8 cellular contexts compared by ENCODE assay signal in the genomic region with DNA sequence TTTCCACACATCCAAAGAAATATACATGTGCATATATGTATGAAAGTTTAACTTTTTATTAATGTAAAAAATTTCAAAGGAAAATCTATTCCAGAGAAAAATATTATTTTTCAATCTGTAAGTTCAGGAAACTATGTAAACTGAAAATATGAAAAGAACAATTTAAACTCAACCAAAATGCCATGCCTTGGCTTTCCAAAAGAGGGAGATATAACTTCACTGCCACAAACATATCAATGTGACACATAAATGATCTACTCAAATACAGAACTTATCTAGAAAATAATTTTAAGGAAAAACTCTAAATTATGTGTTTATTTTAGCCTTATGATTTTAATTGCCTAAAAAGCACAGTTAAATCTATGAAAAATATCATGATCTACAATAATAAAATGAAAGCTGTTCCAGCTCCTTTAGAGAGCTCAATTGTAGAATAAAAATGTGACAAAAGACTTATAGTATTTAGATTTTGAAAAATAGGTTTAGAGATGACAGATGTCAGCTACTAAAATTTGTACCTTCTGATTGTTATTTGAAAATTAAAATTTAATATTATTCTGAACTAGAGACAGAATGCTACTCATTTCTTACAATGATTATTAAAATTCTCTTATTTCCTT.
DNase-seq lines count a peak whose midpoint lies in the region; ATAC-seq, FAIRE-seq and TF ChIP-seq lines count a peak whose summit lies in the region.

No MANE protein-coding gene starts in this region.

- ATAC-seq in GM21576 (IDR thresholded peaks at IDR 0.05; ENCODE audit: unreplicated experiment), result peak; percentile 52
- ATAC-seq in activated T-cell treated with anti-CD3 and anti-CD28 coated beads, Interleukin-2, amount 50 U/mL, for 4 hours, result no peak

- peaks cover 3% of the 10 kb centered on the region for H3K36me3 Mint-ChIP-seq in activated T-cell treated with anti-CD3 and anti-CD28 coated beads, Interleukin-2, amount 50 U/mL, for 4 hours (ENCODE audit: insufficient read depth)
- H3K36me3 Mint-ChIP-seq in activated T-helper 2 cell treated with anti-CD3 and anti-CD28 coated beads, Interferon-gamma antibody, Interleukin-2, Interleukin-4, amounts not matched to agents 10 μg/mL and 5 μg/mL and 100 μg/mL, durations not matched to agents 14 hours and 24 hours and 36 hours (ENCODE audit: low read depth), result peaks cover 5% of the 10 kb centered on the region

- no peak overlapping the region for H3K4ac ChIP-seq in neuronal stem cell (ENCODE audit: low read length)

- no peak overlapping the region for H2BK5ac ChIP-seq in neuronal stem cell (ENCODE audit: low read length)

- no peak overlapping the region for H3K18ac ChIP-seq in neuronal stem cell (ENCODE audit: low read length)

- no peak for DNase-seq in kidney
- DNase-seq in activated T-cell treated with anti-CD3 and anti-CD28 coated beads, Interleukin-2, amount 50 U/mL, for 4 hours, result no peak
- DNase-seq in activated T-helper 2 cell treated with anti-CD3 and anti-CD28 coated beads, Interferon-gamma antibody, Interleukin-2, Interleukin-4, amounts not matched to agents 10 μg/mL and 5 μg/mL and 100 μg/mL, durations not matched to agents 14 hours and 24 hours and 36 hours (ENCODE audit: low spot score), result no peak
- DNase-seq in neuronal stem cell (ENCODE audit: low spot score), result no peak
- no peak for DNase-seq in NCI-H2227 treated with DMSO at 0.1 percent for 48 hours (lab: John Stamatoyannopoulos, UW)

- H3K4me1 ChIP-seq in kidney (ENCODE audit: control insufficient read depth in 1 of 2, insufficient read depth in 1 of 2, low read depth in 1 of 2, low read length in 2 of 2), result no peaks in the 10 kb centered on the region
- H3K4me1 ChIP-seq in neuronal stem cell (ENCODE audit: control insufficient read depth in 2 of 2, insufficient read depth in 1 of 2, low read depth in 1 of 2, low read length in 2 of 2), result no peaks in the 10 kb centered on the region

- no peak overlapping the region for H2BK12ac ChIP-seq in neuronal stem cell (ENCODE audit: low read length)

- H3K27ac Mint-ChIP-seq in activated T-helper 2 cell treated with anti-CD3 and anti-CD28 coated beads, Interferon-gamma antibody, Interleukin-2, Interleukin-4, amounts not matched to agents 10 μg/mL and 5 μg/mL and 100 μg/mL, durations not matched to agents 14 hours and 24 hours and 36 hours, result no peak overlapping the region

- H3K4me1 Mint-ChIP-seq in activated T-cell treated with anti-CD3 and anti-CD28 coated beads, Interleukin-2, amount 50 U/mL, for 4 hours (ENCODE audit: low read depth), result no peaks in the 10 kb centered on the region
- H3K4me1 Mint-ChIP-seq in activated T-helper 2 cell treated with anti-CD3 and anti-CD28 coated beads, Interferon-gamma antibody, Interleukin-2, Interleukin-4, amounts not matched to agents 10 μg/mL and 5 μg/mL and 100 μg/mL, durations not matched to agents 14 hours and 24 hours and 36 hours (ENCODE audit: low read depth), result peaks cover 2% of the 10 kb centered on the region

- no peaks in the 10 kb centered on the region for H3K27me3 ChIP-seq in neuronal stem cell (ENCODE audit: control insufficient read depth in 3 of 3, insufficient read depth in 3 of 3, low read depth in 1 of 3, low read length in 3 of 3)

- no peak overlapping the region for H2BK15ac ChIP-seq in neuronal stem cell (ENCODE audit: low read length)

- TF ChIP-seq CTCF in C4-2B (conservative IDR thresholded peaks at IDR 0.05) (peak; percentile 83), kidney (IDR thresholded peaks at IDR 0.05; ENCODE audit: borderline replicate concordance, extremely low read depth, insufficient read depth) (peak; percentile 63)

- no peak overlapping the region for H3K14ac ChIP-seq in neuronal stem cell (ENCODE audit: low read length)

- no peaks in the 10 kb centered on the region for H3K9me3 Mint-ChIP-seq in activated T-cell treated with anti-CD3 and anti-CD28 coated beads, Interleukin-2, amount 50 U/mL, for 4 hours
- no peaks in the 10 kb centered on the region for H3K9me3 Mint-ChIP-seq in activated T-helper 2 cell treated with anti-CD3 and anti-CD28 coated beads, Interferon-gamma antibody, Interleukin-2, Interleukin-4, amounts not matched to agents 10 μg/mL and 5 μg/mL and 100 μg/mL, durations not matched to agents 14 hours and 24 hours and 36 hours

- no peak overlapping the region for H4K8ac ChIP-seq in neuronal stem cell (ENCODE audit: low read depth, low read length)

- H3K27me3 Mint-ChIP-seq in activated T-cell treated with anti-CD3 and anti-CD28 coated beads, Interleukin-2, amount 50 U/mL, for 4 hours (ENCODE audit: low read depth), result no peaks in the 10 kb centered on the region
- no peaks in the 10 kb centered on the region for H3K27me3 Mint-ChIP-seq in activated T-helper 2 cell treated with anti-CD3 and anti-CD28 coated beads, Interferon-gamma antibody, Interleukin-2, Interleukin-4, amounts not matched to agents 10 μg/mL and 5 μg/mL and 100 μg/mL, durations not matched to agents 14 hours and 24 hours and 36 hours (ENCODE audit: low read depth)

- H2BK120ac ChIP-seq in neuronal stem cell (ENCODE audit: low read depth, low read length), result no peak overlapping the region

- H3K4me3 Mint-ChIP-seq in activated T-cell treated with anti-CD3 and anti-CD28 coated beads, Interleukin-2, amount 50 U/mL, for 4 hours, result no peak overlapping the region
- no peak overlapping the region for H3K4me3 Mint-ChIP-seq in activated T-helper 2 cell treated with anti-CD3 and anti-CD28 coated beads, Interferon-gamma antibody, Interleukin-2, Interleukin-4, amounts not matched to agents 10 μg/mL and 5 μg/mL and 100 μg/mL, durations not matched to agents 14 hours and 24 hours and 36 hours (ENCODE audit: low read depth)

- H2AFZ ChIP-seq in neuronal stem cell (ENCODE audit: low read length), result no peak overlapping the region

- H3K36me3 ChIP-seq in kidney (ENCODE audit: control insufficient read depth in 1 of 2, insufficient read depth in 2 of 2, low read length in 2 of 2), result no peaks in the 10 kb centered on the region
- H3K36me3 ChIP-seq in neuronal stem cell (replicated peaks in 1 of 2; ENCODE audit: control insufficient read depth in 2 of 2, insufficient read depth in 2 of 2, low read length in 2 of 2), result no peaks in the 10 kb centered on the region

- H3K23ac ChIP-seq in neuronal stem cell (ENCODE audit: low read depth, low read length, poor library complexity), result no peak overlapping the region

- H3K79me1 ChIP-seq in neuronal stem cell (ENCODE audit: low read depth, low read length), result peaks cover 2% of the 10 kb centered on the region

- no peak overlapping the region for H3K4me3 ChIP-seq in kidney (ENCODE audit: low read length in 2 of 2)
- H3K4me3 ChIP-seq in neuronal stem cell (ENCODE audit: low read length in 2 of 2), result no peak overlapping the region

- no peak overlapping the region for H2AK5ac ChIP-seq in neuronal stem cell (ENCODE audit: low read depth, low read length)

- H4K91ac ChIP-seq in neuronal stem cell (ENCODE audit: low read depth, low read length, poor library complexity), result no peak overlapping the region

- H3K9ac ChIP-seq in kidney (ENCODE audit: low read length in 2 of 2), result no peak overlapping the region
- H3K9ac ChIP-seq in neuronal stem cell (ENCODE audit: low read depth, low read length, poor library complexity), result no peak overlapping the region

- no peaks in the 10 kb centered on the region for H3K9me3 ChIP-seq in kidney (ENCODE audit: control insufficient read depth in 1 of 2, low read length in 2 of 2)
- H3K9me3 ChIP-seq in neuronal stem cell (replicated peaks in 1 of 2; ENCODE audit: control insufficient read depth in 2 of 2, insufficient read depth in 1 of 2, low read depth in 1 of 2, low read length in 2 of 2), result no peaks in the 10 kb centered on the region

- no peak overlapping the region for H3K27ac ChIP-seq in C4-2B
- H3K27ac ChIP-seq in kidney (ENCODE audit: low read depth in 2 of 2, low read length in 2 of 2), result no peak overlapping the region
- H3K27ac ChIP-seq in neuronal stem cell (replicated peaks; ENCODE audit: low read length), result no peak overlapping the region

- no peak overlapping the region for H3K4me2 ChIP-seq in neuronal stem cell (ENCODE audit: insufficient read depth, low read length, poor library complexity, severe bottlenecking)

- peak; percentile 84 for FAIRE-seq in TTC549 (lab: Jason Lieb, UNC)
- FAIRE-seq in kidney (lab: Jason Lieb, UNC), result peak; percentile 98

- intact Hi-C loops in kidney (cut with DNase I), result no loop called here
- intact Hi-C loops in activated T-helper 2 cell treated with anti-CD3 and anti-CD28 coated beads, Interferon-gamma antibody, Interleukin-2, Interleukin-4, amounts not matched to agents 10 μg/mL and 5 μg/mL and 100 μg/mL, durations not matched to agents 14 hours and 24 hours and 36 hours (cut with micrococcal nuclease), result loop anchor here (2.0 kb wide), 1 partner anchor 466 kb away; no protein-coding TSS in a partner anchor
